Comparison of ENCODE assay signal across 23 cellular contexts in genomic region chr12:125100551-125101434, GRCh38. TPM values are rescaled to one million over a fixed set of nuclear protein-coding genes. Genes with fewer than 3 reads are reported as not detected.
DNase-seq lines count a peak whose midpoint lies in the region; ATAC-seq, FAIRE-seq and TF ChIP-seq lines count a peak whose summit lies in the region.
"Had no signal": no experiment of that assay in that cellular context is flagged by ENCODE, and none has a peak within 500 bp of the region (broad histone marks: within the 10 kb centered on the region; RNA-seq: fewer than 3 reads in every experiment).

No MANE protein-coding gene starts in this region.

- no peak for FAIRE-seq in pancreas (lab: Jason Lieb, UNC)

- no peaks in the 10 kb centered on the region for H3K9me3 Mint-ChIP-seq in activated T-helper 2 cell treated with anti-CD3 and anti-CD28 coated beads, Interferon-gamma antibody, Interleukin-2, Interleukin-4, amounts not matched to agents 10 μg/mL and 5 μg/mL and 100 μg/mL, durations not matched to agents 14 hours and 24 hours and 36 hours
- H3K9me3 Mint-ChIP-seq: activated CD4-positive, alpha-beta memory T cell treated with anti-CD3 and anti-CD28 coated beads for 36 hours; natural killer cell treated with Interleukin-12 subunit alpha and Interleukin-12 subunit beta and Interleukin-15 and Interleukin-18, amount 100 ng/mL, for 72 hours; stimulated activated naive CD8-positive, alpha-beta T cell treated with anti-CD3 and anti-CD28 coated beads, Interleukin-15, Interleukin-2, amounts not matched to agents 100 ng/mL and 50 ng/mL, for 24 hours had no signal

- peak overlapping the region in 3 of 4 donors; percentile 19 to 46 (median 22) for H3K27ac ChIP-seq in pancreas
- H3K27ac ChIP-seq: dorsolateral prefrontal cortex, heart left ventricle, tibial nerve, WERI-Rb-1 had no signal

- WGBS in pancreas, 2 donors = 55 to 56% methylated on average over 9 of the region's 9 CpGs

- H3K4me3 ChIP-seq in H7 (ENCODE audit: insufficient read depth, low read depth, low read length) = no peak overlapping the region
- no peak overlapping the region for H3K4me3 ChIP-seq in pancreas
- H3K4me3 ChIP-seq: dorsolateral prefrontal cortex, heart left ventricle, tibial nerve had no signal

- ATAC-seq in pancreas (peak; percentile 53 to 79 (median 70)), GM21529 (IDR thresholded peaks at IDR 0.05; ENCODE audit: unreplicated experiment) (no peak)
- ATAC-seq: heart left ventricle; natural killer cell treated with Interleukin-12 subunit alpha and Interleukin-12 subunit beta and Interleukin-15 and Interleukin-18, amount 100 ng/mL, for 72 hours; T-helper 17 cell had no signal

- no peaks in the 10 kb centered on the region for H3K27me3 ChIP-seq in H7 (ENCODE audit: control insufficient read depth, insufficient read depth, low read length)
- H3K27me3 ChIP-seq in pancreas = no peaks in the 10 kb centered on the region
- H3K27me3 ChIP-seq: dorsolateral prefrontal cortex, heart left ventricle, tibial nerve had no signal

- no peaks in the 10 kb centered on the region for H3K27me3 Mint-ChIP-seq in activated T-helper 2 cell treated with anti-CD3 and anti-CD28 coated beads, Interferon-gamma antibody, Interleukin-2, Interleukin-4, amounts not matched to agents 10 μg/mL and 5 μg/mL and 100 μg/mL, durations not matched to agents 14 hours and 24 hours and 36 hours (ENCODE audit: low read depth)
- H3K27me3 Mint-ChIP-seq: activated CD4-positive, alpha-beta memory T cell treated with anti-CD3 and anti-CD28 coated beads for 36 hours; natural killer cell treated with Interleukin-12 subunit alpha and Interleukin-12 subunit beta and Interleukin-15 and Interleukin-18, amount 100 ng/mL, for 72 hours; stimulated activated naive CD8-positive, alpha-beta T cell treated with anti-CD3 and anti-CD28 coated beads, Interleukin-15, Interleukin-2, amounts not matched to agents 100 ng/mL and 50 ng/mL, for 24 hours; T-helper 17 cell had no signal

- intact Hi-C loops in pancreas (cut with DNase I) = no loop called here
- intact Hi-C loops in activated T-helper 2 cell treated with anti-CD3 and anti-CD28 coated beads, Interferon-gamma antibody, Interleukin-2, Interleukin-4, amounts not matched to agents 10 μg/mL and 5 μg/mL and 100 μg/mL, durations not matched to agents 14 hours and 24 hours and 36 hours (cut with micrococcal nuclease) = no loop called here

- H3K4me3 Mint-ChIP-seq in activated T-helper 2 cell treated with anti-CD3 and anti-CD28 coated beads, Interferon-gamma antibody, Interleukin-2, Interleukin-4, amounts not matched to agents 10 μg/mL and 5 μg/mL and 100 μg/mL, durations not matched to agents 14 hours and 24 hours and 36 hours (ENCODE audit: low read depth) = no peak overlapping the region
- H3K4me3 Mint-ChIP-seq: activated CD4-positive, alpha-beta memory T cell treated with anti-CD3 and anti-CD28 coated beads for 36 hours; natural killer cell treated with Interleukin-12 subunit alpha and Interleukin-12 subunit beta and Interleukin-15 and Interleukin-18, amount 100 ng/mL, for 72 hours; stimulated activated naive CD8-positive, alpha-beta T cell treated with anti-CD3 and anti-CD28 coated beads, Interleukin-15, Interleukin-2, amounts not matched to agents 100 ng/mL and 50 ng/mL, for 24 hours; T-helper 17 cell had no signal

- no peak for TF ChIP-seq CTCF in pancreas (IDR thresholded peaks at IDR 0.05)

- H3K27ac Mint-ChIP-seq in activated T-helper 2 cell treated with anti-CD3 and anti-CD28 coated beads, Interferon-gamma antibody, Interleukin-2, Interleukin-4, amounts not matched to agents 10 μg/mL and 5 μg/mL and 100 μg/mL, durations not matched to agents 14 hours and 24 hours and 36 hours = no peak overlapping the region
- H3K27ac Mint-ChIP-seq: activated CD4-positive, alpha-beta memory T cell treated with anti-CD3 and anti-CD28 coated beads for 36 hours; natural killer cell treated with Interleukin-12 subunit alpha and Interleukin-12 subunit beta and Interleukin-15 and Interleukin-18, amount 100 ng/mL, for 72 hours; stimulated activated naive CD8-positive, alpha-beta T cell treated with anti-CD3 and anti-CD28 coated beads, Interleukin-15, Interleukin-2, amounts not matched to agents 100 ng/mL and 50 ng/mL, for 24 hours; T-helper 17 cell had no signal

- H3K4me1 Mint-ChIP-seq in activated T-helper 2 cell treated with anti-CD3 and anti-CD28 coated beads, Interferon-gamma antibody, Interleukin-2, Interleukin-4, amounts not matched to agents 10 μg/mL and 5 μg/mL and 100 μg/mL, durations not matched to agents 14 hours and 24 hours and 36 hours (ENCODE audit: low read depth) = peaks cover 13% of the 10 kb centered on the region

- no peaks in the 10 kb centered on the region for H3K9me3 ChIP-seq in pancreas
- H3K9me3 ChIP-seq: heart left ventricle, tibial nerve had no signal

- DNase-seq in H7 (peak; percentile 30), NCI-H82 treated with DMSO at 0.1 percent for 48 hours (lab: John Stamatoyannopoulos, UW; ENCODE audit: unreplicated experiment) (peak; percentile 49), glomerular visceral epithelial cell (ENCODE audit: extremely low spot score) (peak; percentile 10), pancreas (peak in 1 of 6 donors; percentile 31)
- no peak for DNase-seq in activated T-cell treated with anti-CD3 and anti-CD28 coated beads, Interleukin-2, amount 50 U/mL, for 48 hours
- no peak for DNase-seq in activated T-helper 2 cell treated with anti-CD3 and anti-CD28 coated beads, Interferon-gamma antibody, Interleukin-2, Interleukin-4, amounts not matched to agents 10 μg/mL and 5 μg/mL and 100 μg/mL, durations not matched to agents 14 hours and 24 hours and 36 hours (ENCODE audit: low spot score)
- DNase-seq: activated CD4-positive, alpha-beta memory T cell treated with anti-CD3 and anti-CD28 coated beads for 36 hours; activated naive CD4-positive, alpha-beta T cell; activated T-cell treated with anti-CD3 and anti-CD28 coated beads for 4 hours; amygdala; central memory CD4-positive, alpha-beta T cell; DMS153; dorsolateral prefrontal cortex; heart left ventricle; NCI-H1105 treated with DMSO at 0.1 percent for 48 hours; NCI-H2171; NCI-H774; T-helper 17 cell; WERI-Rb-1 had no signal

- H3K36me3 ChIP-seq in H7 (replicated peaks; ENCODE audit: control insufficient read depth, insufficient read depth, low read length) (peaks cover 7% of the 10 kb centered on the region), pancreas (no peaks in the 10 kb centered on the region)

- peaks cover 0 to 16% (median 7%) of the 10 kb centered on the region in 3 donors for H3K4me1 ChIP-seq in pancreas
- H3K4me1 ChIP-seq: tibial nerve had no signal

- peaks cover 36% of the 10 kb centered on the region for H3K36me3 Mint-ChIP-seq in activated T-helper 2 cell treated with anti-CD3 and anti-CD28 coated beads, Interferon-gamma antibody, Interleukin-2, Interleukin-4, amounts not matched to agents 10 μg/mL and 5 μg/mL and 100 μg/mL, durations not matched to agents 14 hours and 24 hours and 36 hours (ENCODE audit: low read depth)
- H3K36me3 Mint-ChIP-seq: natural killer cell treated with Interleukin-12 subunit alpha and Interleukin-12 subunit beta and Interleukin-15 and Interleukin-18, amount 100 ng/mL, for 72 hours had no signal

RNA-seq across cellular contexts. Expression of gene AACS, which starts 35.6 kb away (rescaled TPM):
- 34.0 and 37.4 TPM in 2 replicates for total RNA-seq in H7 (2014; rRNA removed; shearing (Covaris generic))
- total RNA-seq in pancreas = 10 to 100 TPM; 11.0 to 18.4 (median 15.5) TPM
- polyA plus RNA-seq in pancreas = 10 to 100 TPM; 13.2 to 21.4 TPM
- total RNA-seq in activated T-helper 2 cell treated with anti-CD3 and anti-CD28 coated beads, Interferon-gamma antibody, Interleukin-2, Interleukin-4, amounts not matched to agents 10 μg/mL and 5 μg/mL and 100 μg/mL, durations not matched to agents 14 hours and 24 hours and 36 hours = 45.5 and 46.9 TPM in 2 replicates

Comparison
In these comparisons a context has a peak if more than half of its experiments do, and no peak if none do; other contexts are left out.
1. DNase-seq: peak in H7 (single experiment), NCI-H82 treated with DMSO at 0.1 percent for 48 hours (single experiment) and glomerular visceral epithelial cell (single experiment); none in activated T-cell treated with anti-CD3 and anti-CD28 coated beads, Interleukin-2, amount 50 U/mL, for 48 hours (0 of 2) and activated T-helper 2 cell treated with anti-CD3 and anti-CD28 coated beads, Interferon-gamma antibody, Interleukin-2, Interleukin-4, amounts not matched to agents 10 μg/mL and 5 μg/mL and 100 μg/mL, durations not matched to agents 14 hours and 24 hours and 36 hours (single experiment).